4 cellular contexts compared by ENCODE assay signal in genomic region chr12:106950591-106950990, GRCh38.
"Had no signal": no experiment of that assay in that cellular context is flagged by ENCODE, and none has a peak within 500 bp of the region (broad histone marks: within the 10 kb centered on the region; RNA-seq: fewer than 3 reads in every experiment).

No MANE protein-coding gene starts in this region.

- H3K4me3 ChIP-seq: K562 had no signal

- DNase-seq: IMR-90, KBM-7, KG1 had no signal
